ENCODE assay signal across 8 cellular contexts in genomic region chr9:38160613-38161215, GRCh38.
DNase-seq lines count a peak whose midpoint lies in the region; ATAC-seq lines count a peak whose summit lies in the region.

No MANE protein-coding gene starts in this region.

- ATAC-seq in T-cell (replicated peaks in 1 of 4) (no peak), GM21367 (IDR thresholded peaks at IDR 0.05; ENCODE audit: unreplicated experiment) (no peak)

- peaks cover 0 to 3% (median 3%) of the 10 kb centered on the region in 3 donors for H3K4me1 Mint-ChIP-seq in T-cell

- H3K4me3 ChIP-seq in Jurkat, Clone E6-1 (ENCODE audit: low read length) = no peak overlapping the region

- POLR2A ChIA-PET in T-cell (lab: Charles Lee) = no interaction called here

- H3K4me3 Mint-ChIP-seq in T-cell = no peak overlapping the region

- CTCF ChIA-PET in T-cell (lab: Charles Lee) = interaction anchor here (0.6 to 1.5 kb wide), 4 partner anchors 107 to 249 kb away, joined by 3 to 5 read pairs (median 4); no protein-coding TSS in a partner anchor

- H3K9me3 Mint-ChIP-seq in T-cell = no peaks in the 10 kb centered on the region

- H3K36me3 Mint-ChIP-seq in T-cell = no peaks in the 10 kb centered on the region

- DNase-seq in ELF-1 (ENCODE audit: low read depth, low spot score) (peak; percentile 69), T-cell (peak in 31 of 34 experiments; percentile 7 to 57 (median 39)), amniotic stem cell (lab: John Stamatoyannopoulos, UW) (peak; percentile 24), hypothalamus (lab: John Stamatoyannopoulos, UW) (peak in 26 of 51 donors; percentile 1 to 61 (median 10)), epidermal melanocyte (ENCODE audit: insufficient read length, low spot score) (no peak)
- DNase-seq in Jurkat, Clone E6-1 (ENCODE audit: low read depth, low spot score) = peak; percentile 59
- DNase-seq in stimulated activated CD4-positive, alpha-beta T cell treated with anti-CD3 and anti-CD28 coated beads, Interleukin-15, amount 100 ng/mL, for 48 hours (ENCODE audit: low read depth in 2 of 2) = peak; percentile 42 to 61

- H3K27ac Mint-ChIP-seq in T-cell = no peak overlapping the region

- peaks cover 0 to 1% of the 10 kb centered on the region in 2 donors for H3K27me3 Mint-ChIP-seq in T-cell
